ENCODE assay signal across 1 cellular context in the genomic region with DNA sequence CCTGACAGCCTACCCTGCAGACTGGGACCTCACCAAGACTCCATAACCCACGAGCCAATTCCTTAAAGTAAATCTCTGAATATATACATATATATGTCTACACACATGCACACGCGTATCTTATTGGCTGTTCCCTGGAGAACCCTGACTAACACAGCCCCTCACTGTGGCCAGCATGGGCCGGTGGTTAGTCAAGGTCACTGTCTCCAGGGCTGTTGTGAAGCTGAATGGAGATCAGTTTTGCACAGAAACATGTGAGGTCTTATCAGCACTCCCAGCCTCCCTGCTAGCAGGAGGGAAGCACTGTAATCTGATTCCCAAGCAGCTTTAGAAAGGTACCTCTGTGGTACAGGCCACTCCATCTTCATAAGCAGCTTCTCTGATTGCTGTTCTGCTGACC.
A peak's percentile ranks its signal among the peaks of the same experiment; 100 is the strongest.
TF ChIP-seq lines count a peak whose summit lies in the region.

No MANE protein-coding gene starts in this region.

TF ChIP-seq in K562, 482 proteins besides CTCF, POLR2A, EP300 and RAD21 (continued from another document and continues in another):
- TF ChIP-seq, protein P1, sequence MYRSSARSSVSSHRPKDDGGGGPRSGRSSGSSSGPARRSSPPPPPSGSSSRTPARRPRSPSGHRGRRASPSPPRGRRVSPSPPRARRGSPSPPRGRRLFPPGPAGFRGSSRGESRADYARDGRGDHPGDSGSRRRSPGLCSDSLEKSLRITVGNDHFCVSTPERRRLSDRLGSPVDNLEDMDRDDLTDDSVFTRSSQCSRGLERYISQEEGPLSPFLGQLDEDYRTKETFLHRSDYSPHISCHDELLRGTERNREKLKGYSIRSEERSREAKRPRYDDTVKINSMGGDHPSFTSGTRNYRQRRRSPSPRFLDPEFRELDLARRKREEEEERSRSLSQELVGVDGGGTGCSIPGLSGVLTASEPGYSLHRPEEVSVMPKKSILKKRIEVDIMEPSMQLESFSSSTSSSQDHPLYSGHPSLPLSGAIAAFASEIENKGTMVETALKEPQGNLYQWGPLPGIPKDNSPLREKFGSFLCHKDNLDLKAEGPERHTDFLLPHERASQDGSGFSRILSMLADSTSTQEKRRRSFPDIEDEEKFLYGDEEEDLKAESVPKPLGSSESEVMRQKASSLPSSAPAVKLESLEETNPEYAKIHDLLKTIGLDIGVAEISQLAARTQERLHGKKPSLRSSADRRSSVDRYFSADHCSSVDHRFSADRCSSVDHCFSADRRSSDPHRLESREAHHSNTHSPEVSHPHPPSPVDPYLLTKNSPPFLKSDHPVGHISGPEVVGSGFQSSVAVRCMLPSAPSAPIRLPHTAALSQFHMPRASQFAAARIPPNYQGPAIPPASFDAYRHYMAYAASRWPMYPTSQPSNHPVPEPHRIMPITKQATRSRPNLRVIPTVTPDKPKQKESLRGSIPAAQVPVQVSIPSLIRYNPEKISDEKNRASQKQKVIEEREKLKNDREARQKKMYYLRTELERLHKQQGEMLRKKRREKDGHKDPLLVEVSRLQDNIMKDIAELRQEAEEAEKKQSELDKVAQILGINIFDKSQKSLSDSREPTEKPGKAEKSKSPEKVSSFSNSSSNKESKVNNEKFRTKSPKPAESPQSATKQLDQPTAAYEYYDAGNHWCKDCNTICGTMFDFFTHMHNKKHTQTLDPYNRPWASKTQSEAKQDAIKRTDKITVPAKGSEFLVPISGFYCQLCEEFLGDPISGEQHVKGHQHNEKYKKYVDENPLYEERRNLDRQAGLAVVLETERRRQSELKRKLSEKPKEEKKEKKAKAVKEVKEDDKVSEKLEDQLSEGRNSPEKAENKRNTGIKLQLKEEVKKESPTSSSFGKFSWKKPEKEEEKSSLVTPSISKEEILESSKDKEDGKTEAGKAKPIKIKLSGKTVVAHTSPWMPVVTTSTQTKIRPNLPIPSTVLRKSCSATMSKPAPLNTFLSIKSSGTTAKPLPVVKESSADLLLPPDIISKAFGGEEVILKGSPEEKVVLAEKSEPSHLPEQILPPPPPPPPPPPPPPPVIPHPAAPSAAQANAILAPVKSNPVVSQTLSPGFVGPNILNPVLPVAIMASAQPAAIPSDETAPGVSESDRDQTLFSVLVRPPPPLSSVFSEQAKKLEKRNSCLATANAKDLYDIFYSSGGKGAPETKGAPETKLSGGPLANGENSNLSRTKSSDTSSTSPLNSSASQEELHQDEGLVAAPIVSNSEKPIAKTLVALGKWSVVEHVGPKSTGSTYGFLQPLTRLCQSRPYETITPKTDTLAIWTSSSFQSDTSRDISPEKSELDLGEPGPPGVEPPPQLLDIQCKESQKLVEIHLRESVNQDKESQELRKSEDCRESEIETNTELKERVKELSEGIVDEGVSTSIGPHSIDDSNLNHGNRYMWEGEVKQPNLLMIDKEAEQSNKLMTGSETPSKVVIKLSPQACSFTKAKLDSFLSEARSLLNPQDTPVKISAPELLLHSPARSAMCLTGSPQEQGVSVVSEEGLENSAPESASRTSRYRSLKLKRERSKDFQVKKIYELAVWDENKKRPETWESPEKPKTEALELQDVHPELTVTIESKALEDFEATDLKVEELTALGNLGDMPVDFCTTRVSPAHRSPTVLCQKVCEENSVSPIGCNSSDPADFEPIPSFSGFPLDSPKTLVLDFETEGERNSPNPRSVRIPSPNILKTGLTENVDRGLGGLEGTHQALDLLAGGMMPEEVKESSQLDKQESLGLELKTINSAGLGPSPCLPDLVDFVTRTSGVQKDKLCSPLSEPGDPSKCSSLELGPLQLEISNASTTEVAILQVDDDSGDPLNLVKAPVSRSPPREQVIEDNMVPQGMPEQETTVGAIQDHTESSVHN (IDR thresholded peaks at IDR 0.05; ENCODE audit: borderline replicate concordance in 1 of 2, low read depth in 1 of 2) = no peak
- TF ChIP-seq RHOXF2B (CRISPR knock-in tag; conservative IDR thresholded peaks at IDR 0.05) (no peak), TRIM25 (IDR thresholded peaks at IDR 0.05; ENCODE audit: borderline replicate concordance) (no peak), GTF2B (IDR thresholded peaks at IDR 0.05; ENCODE audit: extremely low read depth, insufficient read length) (no peak), ETV1 (tag; conservative IDR thresholded peaks at IDR 0.05; ENCODE audit: low read depth) (0 out of 2 replicates have a peak, but pooled peaks have one; percentile 26), TEAD1 (CRISPR knock-in tag; IDR thresholded peaks at IDR 0.05) (no peak), TEAD4 (IDR thresholded peaks at IDR 0.05; ENCODE audit: low read length) (peak; percentile 98), TEAD4 (CRISPR knock-in tag; IDR thresholded peaks at IDR 0.05; ENCODE audit: borderline replicate concordance) (no peak), HEY1 (CRISPR knock-in tag; IDR thresholded peaks at IDR 0.05; ENCODE audit: borderline replicate concordance) (no peak), NFXL1 (CRISPR knock-in tag; IDR thresholded peaks at IDR 0.05) (no peak), KLF16 (IDR thresholded peaks at IDR 0.05) (peak; percentile 94), RREB1 (CRISPR knock-in tag; IDR thresholded peaks at IDR 0.05) (peak; percentile 70; the same call in 1 of the 2 replicates), GMEB1 (CRISPR knock-in tag; IDR thresholded peaks at IDR 0.05) (no peak), CBFA2T2 (conservative IDR thresholded peaks at IDR 0.05) (peak; percentile 96), KLF1 (tag; IDR thresholded peaks at IDR 0.05) (no peak), PHF21A (IDR thresholded peaks at IDR 0.05; ENCODE audit: borderline replicate concordance, low read depth) (no peak; the same call in 1 of the 2 replicates), RBM17 (IDR thresholded peaks at IDR 0.05; ENCODE audit: borderline replicate concordance, low read depth, low read length) (no peak), LEF1 (IDR thresholded peaks at IDR 0.05) (peak; percentile 65), PATZ1 (CRISPR knock-in tag; IDR thresholded peaks at IDR 0.05; ENCODE audit: borderline replicate concordance) (no peak), NBN (IDR thresholded peaks at IDR 0.05; ENCODE audit: low read depth) (0 out of 2 replicates have a peak, but pooled peaks have one; percentile 48), ARID2 (IDR thresholded peaks at IDR 0.05) (no peak), BMI1 (IDR thresholded peaks at IDR 0.05; ENCODE audit: low read length) (no peak)
- TF ChIP-seq, protein P2, sequence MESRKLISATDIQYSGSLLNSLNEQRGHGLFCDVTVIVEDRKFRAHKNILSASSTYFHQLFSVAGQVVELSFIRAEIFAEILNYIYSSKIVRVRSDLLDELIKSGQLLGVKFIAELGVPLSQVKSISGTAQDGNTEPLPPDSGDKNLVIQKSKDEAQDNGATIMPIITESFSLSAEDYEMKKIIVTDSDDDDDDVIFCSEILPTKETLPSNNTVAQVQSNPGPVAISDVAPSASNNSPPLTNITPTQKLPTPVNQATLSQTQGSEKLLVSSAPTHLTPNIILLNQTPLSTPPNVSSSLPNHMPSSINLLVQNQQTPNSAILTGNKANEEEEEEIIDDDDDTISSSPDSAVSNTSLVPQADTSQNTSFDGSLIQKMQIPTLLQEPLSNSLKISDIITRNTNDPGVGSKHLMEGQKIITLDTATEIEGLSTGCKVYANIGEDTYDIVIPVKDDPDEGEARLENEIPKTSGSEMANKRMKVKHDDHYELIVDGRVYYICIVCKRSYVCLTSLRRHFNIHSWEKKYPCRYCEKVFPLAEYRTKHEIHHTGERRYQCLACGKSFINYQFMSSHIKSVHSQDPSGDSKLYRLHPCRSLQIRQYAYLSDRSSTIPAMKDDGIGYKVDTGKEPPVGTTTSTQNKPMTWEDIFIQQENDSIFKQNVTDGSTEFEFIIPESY (CRISPR knock-in tag; IDR thresholded peaks at IDR 0.05) = no peak
